8 cellular contexts compared by ENCODE assay signal in the genomic region with DNA sequence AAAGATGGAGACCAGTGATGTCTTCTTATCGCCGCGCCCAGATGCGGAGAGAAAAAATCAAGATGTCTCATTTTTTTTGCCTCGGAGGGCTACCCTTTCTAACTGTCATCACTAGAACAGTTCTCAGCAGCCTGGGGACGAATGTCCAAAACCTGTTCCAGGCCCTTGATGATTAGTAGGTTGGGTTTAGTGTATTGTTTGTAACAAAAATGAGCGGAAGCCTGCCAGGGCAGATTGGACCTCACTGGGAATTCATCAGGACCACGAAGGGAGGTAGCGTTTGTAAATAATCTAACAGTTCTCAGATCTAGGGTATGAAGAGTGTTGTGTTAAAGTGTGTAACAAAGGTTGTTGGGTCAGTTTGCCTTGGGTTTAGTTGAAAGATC. TPM values are rescaled to one million over a fixed set of nuclear protein-coding genes. Genes with fewer than 3 reads are reported as not detected.
DNase-seq lines count a peak whose midpoint lies in the region; ATAC-seq, FAIRE-seq and TF ChIP-seq lines count a peak whose summit lies in the region.

No MANE protein-coding gene starts in this region.

- H3K4me1 ChIP-seq in cardiac muscle cell (ENCODE audit: low read depth) (peaks cover 18% of the 10 kb centered on the region), GM12878 (ENCODE audit: control insufficient read depth, insufficient read depth, low read length) (peaks cover 43% of the 10 kb centered on the region), lung (ENCODE audit: control insufficient read depth in 2 of 2, insufficient read depth in 2 of 2, low read length in 2 of 2) (peaks cover 5 to 11% of the 10 kb centered on the region in 2 donors), upper lobe of left lung (peaks cover 13 to 31% (median 24%) of the 10 kb centered on the region in 4 donors)

- DNase-seq in cardiac muscle cell (ENCODE audit: low read depth in 1 of 2, low spot score in 1 of 2) (no peak), left cardiac atrium (no peak), GM12878 (ENCODE audit: low read depth, low spot score) (no peak), lung (ENCODE audit: low spot score) (no peak), upper lobe of left lung (no peak), NCI-H146 (lab: John Stamatoyannopoulos, UW) (no peak), SKM-1 treated with dmso at 0.1 percent for 144 hours (lab: John Stamatoyannopoulos, UW; ENCODE audit: unreplicated experiment) (no peak)

- no TSS peak for BruUV-seq in GM12878 (replicated peaks; lab: Mats Ljungman, UMichigan)

- 5% methylated on average over 9 of the region's 9 CpGs for WGBS in GM12878 (ENCODE audit: insufficient coverage, insufficient replicate concordance, low lambda C conversion rate, missing lambda C conversion rate)
- WGBS in lung, 2 donors = 3% methylated on average over 9 of the region's 9 CpGs
- 2% methylated on average over 6 to 9 of the region's 9 CpGs for WGBS in upper lobe of left lung, 2 donors

- H2AFZ ChIP-seq in GM12878 (ENCODE audit: control insufficient read depth, low read depth, low read length) = peak overlapping the region; percentile 92

- intact Hi-C loops in left cardiac atrium (cut with DNase I) = no loop called here
- intact Hi-C loops in GM12878 (cut with micrococcal nuclease; ENCODE audit: unreplicated experiment) = loop anchor here (1.0 to 2.0 kb wide), 2 partner anchors 73 to 170 kb away; partner anchors contain the start of genes ACTR2 and RAB1A

- ATAC-seq in left cardiac atrium (no peak), GM12878 (no peak), lung (ENCODE audit: insufficient read depth, low FRiP score) (no peak), upper lobe of left lung (ENCODE audit: low FRiP score in 2 of 2) (no peak), GM21619 (IDR thresholded peaks at IDR 0.05; ENCODE audit: unreplicated experiment) (no peak)

- no peaks in the 10 kb centered on the region for H3K27me3 ChIP-seq in cardiac muscle cell
- H3K27me3 ChIP-seq in GM12878 (replicated peaks in 1 of 2; ENCODE audit: control insufficient read depth in 2 of 2, insufficient read depth in 2 of 2, low read length in 1 of 2) = no peaks in the 10 kb centered on the region
- no peaks in the 10 kb centered on the region for H3K27me3 ChIP-seq in lung (ENCODE audit: control insufficient read depth, insufficient read depth)
- no peaks in the 10 kb centered on the region for H3K27me3 ChIP-seq in upper lobe of left lung

- TF ChIP-seq EP300 in GM12878 (IDR thresholded peaks at IDR 0.05; ENCODE audit: borderline replicate concordance in 1 of 2, control insufficient read depth in 1 of 2, low read depth in 2 of 2, low read length in 2 of 2) (no peak), upper lobe of left lung (IDR thresholded peaks at IDR 0.05) (no peak)

- RAD21 ChIA-PET in GM12878 (lab: Charles Lee; ENCODE audit: unreplicated experiment) = interaction anchor here (0.7 to 5.5 kb wide), 5 partner anchors 8 to 184 kb away, joined by 3 to 58 read pairs (median 37); partner anchors contain the start of genes ACTR2 and RAB1A

- TF ChIP-seq POLR2A in GM12878 (IDR thresholded peaks at IDR 0.05; ENCODE audit: low read depth, low read length) (no peak), upper lobe of left lung (IDR thresholded peaks at IDR 0.05) (no peak)

- H3K36me3 ChIP-seq in cardiac muscle cell = no peaks in the 10 kb centered on the region
- no peaks in the 10 kb centered on the region for H3K36me3 ChIP-seq in GM12878 (ENCODE audit: control insufficient read depth in 2 of 2, insufficient read depth in 2 of 2, low read length in 1 of 2)
- no peaks in the 10 kb centered on the region for H3K36me3 ChIP-seq in lung (ENCODE audit: control insufficient read depth in 2 of 2, insufficient read depth in 2 of 2, low read length in 2 of 2)
- H3K36me3 ChIP-seq in upper lobe of left lung = no peaks in the 10 kb centered on the region

- peak overlapping the region; percentile 100 for H3K4me2 ChIP-seq in GM12878 (ENCODE audit: control insufficient read depth, insufficient read depth)

- H3K4me3 ChIP-seq in cardiac muscle cell (peak overlapping the region; percentile 66), GM12878 (peak overlapping the region; percentile 74), lung (peak overlapping the region; percentile 96), upper lobe of left lung (peak overlapping the region; percentile 90 to 97 (median 90))

- no peaks in the 10 kb centered on the region for H4K20me1 ChIP-seq in GM12878 (ENCODE audit: control insufficient read depth, insufficient read depth)

- H3K27ac ChIP-seq in cardiac muscle cell = peak overlapping the region; percentile 65
- H3K27ac ChIP-seq in GM12878 (ENCODE audit: control insufficient read depth, insufficient read depth) = peak overlapping the region; percentile 42
- H3K27ac ChIP-seq in lung (ENCODE audit: low read depth in 1 of 2, low read length in 1 of 2) = peak overlapping the region; percentile 90 to 91
- H3K27ac ChIP-seq in upper lobe of left lung = peak overlapping the region; percentile 85 to 93 (median 86)

- no peak for TF ChIP-seq RAD21 in GM12878 (IDR thresholded peaks at IDR 0.05; ENCODE audit: insufficient read depth, low read depth, low read length)

- in situ Hi-C loops in GM12878 (cut with MboI) = no loop called here

- POLR2A ChIA-PET in GM12878 (lab: Charles Lee) = interaction anchor here (1.0 to 2.7 kb wide), 5 partner anchors 68 to 531 kb away, joined by 4 to 18 read pairs (median 5); partner anchors contain the start of gene RAB1A

- peak overlapping the region; percentile 70 for H3K9ac ChIP-seq in GM12878 (ENCODE audit: control insufficient read depth, insufficient read depth, low read length)

- peaks cover 4% of the 10 kb centered on the region for H3K79me2 ChIP-seq in GM12878 (ENCODE audit: control insufficient read depth, insufficient read depth, low read length)

- TF ChIP-seq CTCF in cardiac muscle cell (IDR thresholded peaks at IDR 0.05; ENCODE audit: low read depth, low read length) (no peak), GM12878 (IDR thresholded peaks at IDR 0.05 in 2 of 3, conservative IDR thresholded peaks at IDR 0.05 in 1 of 3; ENCODE audit: control insufficient read depth in 2 of 3, extremely low read depth in 1 of 3, insufficient read depth in 1 of 3, low read depth in 3 of 3, low read length in 3 of 3) (no peak), lung (IDR thresholded peaks at IDR 0.05; ENCODE audit: control extremely low read depth, extremely low read depth) (no peak), upper lobe of left lung (IDR thresholded peaks at IDR 0.05) (no peak)

- CTCF ChIA-PET in GM12878 (lab: Yijun Ruan, JAX) = interaction anchor here (0.8 to 4.5 kb wide), 8 partner anchors 8 to 142 kb away, joined by 3 to 46 read pairs (median 5); no protein-coding TSS in a partner anchor

- H3K9me3 ChIP-seq in cardiac muscle cell (ENCODE audit: low read depth) = no peaks in the 10 kb centered on the region
- no peaks in the 10 kb centered on the region for H3K9me3 ChIP-seq in GM12878 (replicated peaks; ENCODE audit: control insufficient read depth, insufficient read depth, low read length)
- H3K9me3 ChIP-seq in lung (ENCODE audit: control insufficient read depth in 2 of 2, insufficient read depth in 1 of 2, low read length in 1 of 2) = no peaks in the 10 kb centered on the region
- no peaks in the 10 kb centered on the region for H3K9me3 ChIP-seq in upper lobe of left lung

- FAIRE-seq in GM12878 (lab: Jason Lieb, UNC) = no peak

- SMC1A ChIA-PET in GM12878 (lab: Charles Lee; ENCODE audit: uncharacterized antibody, unreplicated experiment) = interaction anchor here (0.7 to 5.5 kb wide), 5 partner anchors 73 to 536 kb away, joined by 3 to 36 read pairs (median 3); partner anchors contain the start of gene RAB1A

TF ChIP-seq in GM12878, 131 proteins besides CTCF, POLR2A, EP300 and RAD21:
- TF ChIP-seq, protein P1, sequence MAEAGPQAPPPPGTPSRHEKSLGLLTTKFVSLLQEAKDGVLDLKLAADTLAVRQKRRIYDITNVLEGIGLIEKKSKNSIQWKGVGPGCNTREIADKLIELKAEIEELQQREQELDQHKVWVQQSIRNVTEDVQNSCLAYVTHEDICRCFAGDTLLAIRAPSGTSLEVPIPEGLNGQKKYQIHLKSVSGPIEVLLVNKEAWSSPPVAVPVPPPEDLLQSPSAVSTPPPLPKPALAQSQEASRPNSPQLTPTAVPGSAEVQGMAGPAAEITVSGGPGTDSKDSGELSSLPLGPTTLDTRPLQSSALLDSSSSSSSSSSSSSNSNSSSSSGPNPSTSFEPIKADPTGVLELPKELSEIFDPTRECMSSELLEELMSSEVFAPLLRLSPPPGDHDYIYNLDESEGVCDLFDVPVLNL (IDR thresholded peaks at IDR 0.05; ENCODE audit: low read depth, low read length) = no peak
- TF ChIP-seq MXI1 (IDR thresholded peaks at IDR 0.05; ENCODE audit: low read depth, low read length) = peak; percentile 61; the same call in 1 of the 2 replicates

RNA-seq across cellular contexts. Expression of gene CEP68, which starts 0.8 kb away (rescaled TPM):
- total RNA-seq in cardiac muscle cell (17.2 and 28.3 TPM in 2 replicates), left cardiac atrium (10 to 100 TPM; 12.6 to 15.4 TPM), GM12878 (2014; rRNA removed) (6.9 and 7.6 TPM in 2 replicates), GM12878 (2014; rRNA removed; fragmentation: Illumina TruSeq; extraction: Trizol) (7.2 and 7.8 TPM in 2 replicates), GM12878 (2021) (10.8 and 11.1 TPM in 2 replicates), lung (10 to 100 TPM; 11.5 to 28.9 TPM), upper lobe of left lung (10 to 100 TPM in 5 of 6 donors, 1 to 10 TPM in 1; 9.4 to 24.1 (median 13.3) TPM)
- polyA plus RNA-seq in cardiac muscle cell (17.6 and 29.4 TPM in 2 replicates), GM12878 (2011; rRNA removed) (6.2 and 6.5 TPM in 2 replicates), GM12878 (2014; fragmentation: Illumina TruSeq; extraction: Trizol) (7.6 and 7.7 TPM in 2 replicates), GM12878 (2014; fragmentation: Nextera tagmentation; extraction: Ambion mirVana) (1 to 10 TPM; 1.1 to 2.2 TPM), GM12878 (2014; rRNA removed) (6.1 and 6.5 TPM in 2 replicates), GM12878 (2016; fragmentation: Nextera tagmentation; extraction: Ambion mirVana) (10 to 100 TPM in 1 of 2 experiments, 1 to 10 TPM in 1; 9.7 to 11.1 TPM), lung (1 to 10 TPM; 3.5 to 6.1 TPM)
- 45.8 and 53.3 TPM in 2 replicates for total RNA-seq in GM12878 (2013; cell fraction: nucleolus; rRNA removed)
- polyA plus RNA-seq in GM12878 (2011; ENCODE audit: low read depth) = 2.7 TPM
- polyA plus RNA-seq in GM12878 (2011; cell fraction: cytosol; rRNA removed) = 4.2 and 4.8 TPM in 2 replicates
- 8.9 and 9.9 TPM in 2 replicates for polyA plus RNA-seq in GM12878 (2011; cell fraction: nucleus; rRNA removed)
- 4.8 and 6.5 TPM in 2 replicates for polyA plus RNA-seq in GM12878 (2012)
- polyA minus RNA-seq in GM12878 (2011; rRNA and poly(A)+ RNA removed) = 8.5 and 13.7 TPM in 2 replicates
- polyA minus RNA-seq in GM12878 (2011; cell fraction: cytosol; rRNA and poly(A)+ RNA removed) = 2.7 and 4.9 TPM in 2 replicates
- 8.3 and 10.1 TPM in 2 replicates for polyA minus RNA-seq in GM12878 (2011; cell fraction: nucleus; rRNA and poly(A)+ RNA removed)
